8 cellular contexts compared by ENCODE assay signal in genomic region chr14:101705733-101706508, GRCh38. TPM values are rescaled to one million over a fixed set of nuclear protein-coding genes. Genes with fewer than 3 reads are reported as not detected.
DNase-seq lines count a peak whose midpoint lies in the region; ATAC-seq and TF ChIP-seq lines count a peak whose summit lies in the region.

No MANE protein-coding gene starts in this region.

- no peak overlapping the region for H3K9ac ChIP-seq in smooth muscle cell (ENCODE audit: low read depth)

- H3K9me3 Mint-ChIP-seq in CD4-positive, CD25-positive, alpha-beta regulatory T cell, result no peaks in the 10 kb centered on the region

- H3K36me3 ChIP-seq in CD4-positive, CD25-positive, alpha-beta regulatory T cell (ENCODE audit: control insufficient read depth, insufficient read depth, low read length), result no peaks in the 10 kb centered on the region
- H3K36me3 ChIP-seq in smooth muscle cell (ENCODE audit: low read depth), result no peaks in the 10 kb centered on the region

- no peaks in the 10 kb centered on the region for H3K79me2 ChIP-seq in smooth muscle cell (ENCODE audit: low read depth)

- peak; percentile 55 to 90 (median 73) for DNase-seq in CD4-positive, CD25-positive, alpha-beta regulatory T cell
- DNase-seq in NCI-H146 (lab: John Stamatoyannopoulos, UW), result peak; percentile 67
- DNase-seq in activated gamma-delta T cell treated with anti-CD3 and anti-CD28 coated beads, Interleukin-2, amount 50 U/mL, for 16 hours (ENCODE audit: low read depth), result peak; percentile 34
- peak; percentile 84 to 92 (median 90) for DNase-seq in right cardiac atrium
- DNase-seq in smooth muscle cell (lab: John Stamatoyannopoulos, UW; ENCODE audit: unreplicated experiment), result no peak
- DNase-seq in NCI-H82 treated with DMSO at 0.1 percent for 48 hours (lab: John Stamatoyannopoulos, UW; ENCODE audit: unreplicated experiment), result no peak

- H3K4me3 Mint-ChIP-seq in CD4-positive, CD25-positive, alpha-beta regulatory T cell, result peak overlapping the region in 3 of 4 donors; percentile 73 to 83 (median 76)

- peak; percentile 77 to 78 for ATAC-seq in CD4-positive, CD25-positive, alpha-beta regulatory T cell (ENCODE audit: low read depth in 2 of 2)
- ATAC-seq in right cardiac atrium, result peak; percentile 86 to 93
- no peak for ATAC-seq in GM21825 (IDR thresholded peaks at IDR 0.05; ENCODE audit: unreplicated experiment)
- no peak for ATAC-seq in HG02938 (IDR thresholded peaks at IDR 0.05; ENCODE audit: unreplicated experiment)

- H3K27ac Mint-ChIP-seq in CD4-positive, CD25-positive, alpha-beta regulatory T cell, result peak overlapping the region; percentile 94 to 97 (median 95)

- peaks cover 4% of the 10 kb centered on the region for H3K27me3 Mint-ChIP-seq in CD4-positive, CD25-positive, alpha-beta regulatory T cell

- H3K27me3 ChIP-seq in CD4-positive, CD25-positive, alpha-beta regulatory T cell (ENCODE audit: control insufficient read depth, insufficient read depth, low read length), result no peaks in the 10 kb centered on the region
- H3K27me3 ChIP-seq in right cardiac atrium (ENCODE audit: control insufficient read depth, insufficient read depth) (no peaks in the 10 kb centered on the region), smooth muscle cell (ENCODE audit: low read depth) (peaks cover 2% of the 10 kb centered on the region)

- H3K4me1 ChIP-seq in CD4-positive, CD25-positive, alpha-beta regulatory T cell (ENCODE audit: control insufficient read depth, insufficient read depth, low read length, poor library complexity, severe bottlenecking), result peaks cover 38% of the 10 kb centered on the region
- H3K4me1 ChIP-seq in right cardiac atrium (ENCODE audit: control insufficient read depth, insufficient read depth, low read length) (no peaks in the 10 kb centered on the region), smooth muscle cell (ENCODE audit: low read depth) (no peaks in the 10 kb centered on the region)

- intact Hi-C loops in right cardiac atrium (cut with DNase I), result no loop called here

- peak overlapping the region; percentile 82 for H3K27ac ChIP-seq in CD4-positive, CD25-positive, alpha-beta regulatory T cell (ENCODE audit: insufficient read depth, low read length, poor library complexity, severe bottlenecking)
- H3K27ac ChIP-seq in right cardiac atrium (ENCODE audit: low read length), result peak overlapping the region; percentile 25
- no peak overlapping the region for H3K27ac ChIP-seq in smooth muscle cell (ENCODE audit: low read depth)

- H2AFZ ChIP-seq in smooth muscle cell (ENCODE audit: low read depth), result peak overlapping the region; percentile 90

- 8% methylated on average over 73 of the region's 73 CpGs for WGBS in right cardiac atrium
- WGBS in smooth muscle cell (ENCODE audit: low lambda C conversion rate), result 21% methylated on average over 28 of the region's 73 CpGs

- no peaks in the 10 kb centered on the region for H3F3A ChIP-seq in smooth muscle cell (ENCODE audit: low read depth)

- H3K36me3 Mint-ChIP-seq in CD4-positive, CD25-positive, alpha-beta regulatory T cell, result no peaks in the 10 kb centered on the region

- H3K4me1 Mint-ChIP-seq in CD4-positive, CD25-positive, alpha-beta regulatory T cell, result peaks cover 17 to 51% (median 37%) of the 10 kb centered on the region in 4 donors

- H4K20me1 ChIP-seq in smooth muscle cell (ENCODE audit: low read depth), result no peaks in the 10 kb centered on the region

- H3K4me2 ChIP-seq in smooth muscle cell, result peak overlapping the region; percentile 70

- no peak overlapping the region for H3K4me3 ChIP-seq in CD4-positive, CD25-positive, alpha-beta regulatory T cell (ENCODE audit: low read depth, low read length)
- H3K4me3 ChIP-seq in right cardiac atrium (ENCODE audit: low read length) (peak overlapping the region; percentile 38), smooth muscle cell (peak overlapping the region; percentile 20)

- TF ChIP-seq CTCF in smooth muscle cell (IDR thresholded peaks at IDR 0.05; ENCODE audit: borderline replicate concordance, insufficient read depth, poor library complexity, severe bottlenecking), result no peak

- H3K9me3 ChIP-seq in CD4-positive, CD25-positive, alpha-beta regulatory T cell (ENCODE audit: control insufficient read depth in 2 of 2, low read length in 2 of 2), result no peaks in the 10 kb centered on the region
- H3K9me3 ChIP-seq in right cardiac atrium (ENCODE audit: control insufficient read depth, low read length), result no peaks in the 10 kb centered on the region
- no peaks in the 10 kb centered on the region for H3K9me3 ChIP-seq in smooth muscle cell (replicated peaks; ENCODE audit: low read depth)

RNA-seq across cellular contexts. Expression of gene PPP2R5C, which starts 55.6 kb away (rescaled TPM):
- total RNA-seq in CD4-positive, CD25-positive, alpha-beta regulatory T cell, result 650 TPM
- 100 to 1,000 TPM; 244 to 294 (median 270) TPM for polyA plus RNA-seq in CD4-positive, CD25-positive, alpha-beta regulatory T cell
- total RNA-seq in right cardiac atrium, result 100 to 1,000 TPM; 141 to 158 (median 146) TPM
- 100.0 TPM for polyA plus RNA-seq in right cardiac atrium
- 92.7 and 118 TPM in 2 replicates for total RNA-seq in smooth muscle cell
- 63.6 and 65.6 TPM in 2 replicates for polyA plus RNA-seq in smooth muscle cell

Comparison
In these comparisons a context has a peak if more than half of its experiments do, and no peak if none do; other contexts are left out.
1. ATAC-seq: peak in CD4-positive, CD25-positive, alpha-beta regulatory T cell (2 of 2) and right cardiac atrium (2 of 2); none in GM21825 (single experiment) and HG02938 (single experiment).
2. DNase-seq: peak in CD4-positive, CD25-positive, alpha-beta regulatory T cell (3 of 3), NCI-H146 (single experiment), activated gamma-delta T cell treated with anti-CD3 and anti-CD28 coated beads, Interleukin-2, amount 50 U/mL, for 16 hours (single experiment) and right cardiac atrium (3 of 3); none in smooth muscle cell (single experiment) and NCI-H82 treated with DMSO at 0.1 percent for 48 hours (single experiment).